In genomic region chr11:110431212-110432073, GRCh38 we compare ENCODE assay signal across 8 cellular contexts. TPM values are rescaled to one million over a fixed set of nuclear protein-coding genes. Genes with fewer than 3 reads are reported as not detected.
DNase-seq lines count a peak whose midpoint lies in the region; ATAC-seq and TF ChIP-seq lines count a peak whose summit lies in the region.

No MANE protein-coding gene starts in this region.

- H3K4me1 Mint-ChIP-seq in T-helper 2 cell treated with Interferon-gamma antibody and Interleukin-4, amounts not matched to agents 5 μg/mL and 100 μg/mL, for 36 hours (ENCODE audit: low read depth) = peaks cover 47% of the 10 kb centered on the region

- H3K27me3 Mint-ChIP-seq in T-helper 2 cell treated with Interferon-gamma antibody and Interleukin-4, amounts not matched to agents 5 μg/mL and 100 μg/mL, for 36 hours (ENCODE audit: low read depth) = no peaks in the 10 kb centered on the region

- H3K4me1 ChIP-seq in skeletal muscle tissue (ENCODE audit: control insufficient read depth in 3 of 3, insufficient read depth in 3 of 3, low read length in 3 of 3) = peaks cover 13 to 15% (median 14%) of the 10 kb centered on the region in 3 donors

- peak overlapping the region; percentile 58 for H3K27ac ChIP-seq in skeletal muscle tissue (ENCODE audit: low read depth, low read length)

- no peaks in the 10 kb centered on the region for H3K9me3 Mint-ChIP-seq in T-helper 2 cell treated with Interferon-gamma antibody and Interleukin-4, amounts not matched to agents 5 μg/mL and 100 μg/mL, for 36 hours

- H3K36me3 ChIP-seq in skeletal muscle tissue (ENCODE audit: control insufficient read depth in 3 of 3, insufficient read depth in 3 of 3, low read length in 3 of 3) = no peaks in the 10 kb centered on the region

- DNase-seq in AG08396 (ENCODE audit: low spot score) (peak; percentile 31), foreskin fibroblast (peak in 1 of 2 donors; percentile 34), occipital lobe (lab: John Stamatoyannopoulos, UW) (no peak)
- DNase-seq in T-helper 2 cell treated with Interferon-gamma antibody and Interleukin-4, amounts not matched to agents 5 μg/mL and 100 μg/mL, for 36 hours (ENCODE audit: low spot score) = no peak

- peak overlapping the region; percentile 99 for H3K4me3 Mint-ChIP-seq in T-helper 2 cell treated with Interferon-gamma antibody and Interleukin-4, amounts not matched to agents 5 μg/mL and 100 μg/mL, for 36 hours

- H3K27me3 ChIP-seq in skeletal muscle tissue (ENCODE audit: control insufficient read depth in 3 of 3, insufficient read depth in 3 of 3, low read length in 3 of 3) = no peaks in the 10 kb centered on the region

- H3K4me3 ChIP-seq in foreskin fibroblast (ENCODE audit: low read depth in 1 of 2, low read length in 2 of 2) (peak overlapping the region; percentile 90 to 95), skeletal muscle tissue (ENCODE audit: low read length in 3 of 3) (peak overlapping the region; percentile 85 to 98 (median 95))

- H3K36me3 Mint-ChIP-seq in T-helper 2 cell treated with Interferon-gamma antibody and Interleukin-4, amounts not matched to agents 5 μg/mL and 100 μg/mL, for 36 hours (ENCODE audit: low read depth) = peaks cover 3% of the 10 kb centered on the region

- peak; percentile 23 for ATAC-seq in GM21576 (IDR thresholded peaks at IDR 0.05; ENCODE audit: unreplicated experiment)
- ATAC-seq in HG02973 (IDR thresholded peaks at IDR 0.05; ENCODE audit: unreplicated experiment) = no peak
- ATAC-seq in HG03280 (IDR thresholded peaks at IDR 0.05; ENCODE audit: unreplicated experiment) = no peak

- peak overlapping the region; percentile 87 to 95 (median 95) for H3K9ac ChIP-seq in skeletal muscle tissue (ENCODE audit: low read depth in 1 of 3, low read length in 3 of 3)

- no peaks in the 10 kb centered on the region for H3K9me3 ChIP-seq in skeletal muscle tissue (ENCODE audit: control insufficient read depth in 3 of 3, low read length in 3 of 3)

- TF ChIP-seq CTCF in foreskin fibroblast (IDR thresholded peaks at IDR 0.05; ENCODE audit: low read depth, low read length) = no peak

- peak overlapping the region; percentile 96 for H3K27ac Mint-ChIP-seq in T-helper 2 cell treated with Interferon-gamma antibody and Interleukin-4, amounts not matched to agents 5 μg/mL and 100 μg/mL, for 36 hours

RNA-seq across cellular contexts. Expression of gene FDX1, which starts 1.7 kb away (rescaled TPM):
- total RNA-seq in skeletal muscle tissue (7.3 TPM), occipital lobe (15.8 TPM)
